In the genomic region with DNA sequence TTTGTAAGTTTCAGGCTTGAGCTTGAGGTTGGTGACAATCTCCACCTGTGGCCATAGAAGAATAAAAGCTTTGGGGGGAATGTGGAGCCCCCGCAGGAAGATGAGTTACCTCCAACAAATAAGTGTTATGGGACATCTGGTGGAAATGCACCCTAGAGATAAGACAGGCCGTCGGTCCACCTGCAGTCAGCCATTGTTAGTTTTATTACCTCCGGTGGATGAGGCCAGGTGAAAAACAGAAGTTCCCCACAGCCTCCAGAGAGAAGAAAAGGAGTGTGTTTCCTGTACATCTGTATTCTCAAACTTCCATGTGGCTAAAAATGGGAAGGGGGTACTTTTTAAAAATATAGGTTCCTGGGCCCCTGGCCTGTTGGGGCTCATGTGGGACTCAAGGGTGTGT, we compare ENCODE assay signal across 22 cellular contexts.
DNase-seq lines count a peak whose midpoint lies in the region; ATAC-seq and TF ChIP-seq lines count a peak whose summit lies in the region.
"Had no signal": no experiment of that assay in that cellular context is flagged by ENCODE, and none has a peak within 500 bp of the region (broad histone marks: within the 10 kb centered on the region; RNA-seq: fewer than 3 reads in every experiment).

No MANE protein-coding gene starts in this region.

- H3K9ac ChIP-seq in mammary epithelial cell (ENCODE audit: insufficient read depth, low read length) (no peak overlapping the region), SK-N-SH (no peak overlapping the region)
- H3K9ac ChIP-seq: GM23248 had no signal

- H3K4me1 ChIP-seq in mammary epithelial cell (ENCODE audit: insufficient read depth, low read length): peaks cover 27% of the 10 kb centered on the region
- peaks cover 0 to 5% of the 10 kb centered on the region in 2 experiments; a peak in 1 of 4 replicates for H3K4me1 ChIP-seq in SK-N-SH (ENCODE audit: control insufficient read depth in 1 of 2, insufficient read depth in 2 of 2, low read depth in 1 of 2, low read length in 1 of 2)

- H3K27ac Mint-ChIP-seq in MCF 10A (ENCODE audit: low read depth, unreplicated experiment): peak overlapping the region; percentile 54
- H3K27ac Mint-ChIP-seq in stimulated activated naive B cell treated with anti-CD40 and anti-IgM and Interleukin-4, amounts not matched to agents 10 μg/mL and 1 μg/mL and 100 μg/mL, for 72 hours: no peak overlapping the region
- H3K27ac Mint-ChIP-seq: CD8-positive, alpha-beta T cell; T-cell had no signal

- no peaks in the 10 kb centered on the region for H3K36me3 ChIP-seq in mammary epithelial cell (ENCODE audit: insufficient read depth, low read length)
- H3K36me3 ChIP-seq in SK-N-SH (replicated peaks in 1 of 2; ENCODE audit: control insufficient read depth in 1 of 2, insufficient read depth in 2 of 2, low read length in 1 of 2): no peaks in the 10 kb centered on the region
- H3K36me3 ChIP-seq: HAP-1 had no signal

- H3K4me3 ChIP-seq in mammary epithelial cell (replicated peaks in 1 of 3; ENCODE audit: insufficient read depth in 1 of 3, low read depth in 2 of 3, low read length in 3 of 3) (no peak overlapping the region), SK-N-SH (ENCODE audit: low read depth in 2 of 2, low read length in 1 of 2) (no peak overlapping the region)
- H3K4me3 ChIP-seq: A549, GM23248, HAP-1, SK-N-MC had no signal

- no peak for DNase-seq in MCF 10A (ENCODE audit: unreplicated experiment)
- DNase-seq in mammary epithelial cell: no peak
- DNase-seq in NCI-H1092 treated with DMSO at 0.1 percent for 48 hours (lab: John Stamatoyannopoulos, UW): peak; percentile 31
- peak; percentile 9 for DNase-seq in NCI-H748 treated with DMSO at 0.1 percent for 48 hours (lab: John Stamatoyannopoulos, UW)
- DNase-seq in SK-N-SH: no peak
- no peak for DNase-seq in stimulated activated naive CD4-positive, alpha-beta T cell treated with Interleukin-2 at 50 U/mL for 16 hours (lab: John Stamatoyannopoulos, UW)
- no peak for DNase-seq in kidney tubule cell (ENCODE audit: low spot score)
- no peak for DNase-seq in stimulated activated naive B cell treated with anti-CD40 and anti-IgM and Interleukin-4, amounts not matched to agents 10 μg/mL and 1 μg/mL and 100 μg/mL, for 72 hours
- DNase-seq: CD8-positive, alpha-beta T cell; DMS79 treated with DMSO at 0.1 percent for 48 hours; GM23248; IMR-90; Karpas-422; NCI-H1417 treated with DMSO at 0.1 percent for 48 hours; NCI-H2029 treated with DMSO at 0.1 percent for 48 hours; NCI-H526; SHP77; T-cell; T-helper 9 cell had no signal

- no peak overlapping the region for H3K4me3 Mint-ChIP-seq in MCF 10A (ENCODE audit: unreplicated experiment)
- no peak overlapping the region for H3K4me3 Mint-ChIP-seq in stimulated activated naive B cell treated with anti-CD40 and anti-IgM and Interleukin-4, amounts not matched to agents 10 μg/mL and 1 μg/mL and 100 μg/mL, for 72 hours
- H3K4me3 Mint-ChIP-seq: CD8-positive, alpha-beta T cell; T-cell had no signal

- H3K36me3 Mint-ChIP-seq in MCF 10A (ENCODE audit: insufficient read depth, unreplicated experiment): no peaks in the 10 kb centered on the region
- H3K36me3 Mint-ChIP-seq in stimulated activated naive B cell treated with anti-CD40 and anti-IgM and Interleukin-4, amounts not matched to agents 10 μg/mL and 1 μg/mL and 100 μg/mL, for 72 hours: no peaks in the 10 kb centered on the region
- H3K36me3 Mint-ChIP-seq: CD8-positive, alpha-beta T cell; T-cell had no signal

- CTCF ChIA-PET in MCF 10A (lab: Yijun Ruan, JAX) (no interaction called here), mammary epithelial cell (lab: Charles Lee; ENCODE audit: low non-redundant PET) (no interaction called here), SK-N-SH (lab: Yijun Ruan, JAX) (no interaction called here)

- in situ Hi-C loops in mammary epithelial cell (cut with MboI; ENCODE audit: low sequenced_read_pairs in 2 of 2): no loop called here

- H3K9me2 ChIP-seq in SK-N-SH: no peaks in the 10 kb centered on the region

- H3K4me2 ChIP-seq in mammary epithelial cell (ENCODE audit: insufficient read depth, low read depth, low read length) (no peak overlapping the region), SK-N-SH (no peak overlapping the region)
- H3K4me2 ChIP-seq: A549 had no signal

- H4K20me1 ChIP-seq in mammary epithelial cell (ENCODE audit: insufficient read depth, low read length): no peaks in the 10 kb centered on the region
- H4K20me1 ChIP-seq in SK-N-SH (ENCODE audit: insufficient read depth): no peaks in the 10 kb centered on the region

- H3F3A ChIP-seq in SK-N-SH (replicated peaks; ENCODE audit: insufficient read depth): no peaks in the 10 kb centered on the region

- TF ChIP-seq EP300 in SK-N-SH (IDR thresholded peaks at IDR 0.05; ENCODE audit: borderline replicate concordance in 1 of 2, low read depth in 1 of 2, low read length in 1 of 2): no peak

- no peak for ATAC-seq in stimulated activated naive B cell treated with anti-CD40 and anti-IgM and Interleukin-4, amounts not matched to agents 10 μg/mL and 1 μg/mL and 100 μg/mL, for 72 hours (replicated peaks)
- ATAC-seq: A549; CD8-positive, alpha-beta T cell; T-cell had no signal

- POLR2A ChIA-PET in MCF 10A (lab: Yijun Ruan, JAX): no interaction called here
- POLR2A ChIA-PET in SK-N-SH (lab: Yijun Ruan, JAX): no interaction called here

- BruUV-seq in MCF 10A (replicated peaks; lab: Mats Ljungman, UMichigan) (no TSS peak), mammary epithelial cell (replicated peaks; lab: Mats Ljungman, UMichigan) (no TSS peak)

- no peaks in the 10 kb centered on the region for H3K79me2 ChIP-seq in mammary epithelial cell (ENCODE audit: insufficient read depth, low read length)
- H3K79me2 ChIP-seq in SK-N-SH (ENCODE audit: insufficient read depth): no peaks in the 10 kb centered on the region

- H3K4me1 Mint-ChIP-seq in MCF 10A (ENCODE audit: insufficient read depth, unreplicated experiment): peaks cover 37% of the 10 kb centered on the region
- peaks cover 0 to 11% of the 10 kb centered on the region in 2 donors for H3K4me1 Mint-ChIP-seq in stimulated activated naive B cell treated with anti-CD40 and anti-IgM and Interleukin-4, amounts not matched to agents 10 μg/mL and 1 μg/mL and 100 μg/mL, for 72 hours
- H3K4me1 Mint-ChIP-seq: T-cell had no signal

- H3K27ac ChIP-seq in mammary epithelial cell (ENCODE audit: insufficient read depth, low read depth, low read length) (no peak overlapping the region), SK-N-SH (ENCODE audit: low read depth in 2 of 2, low read length in 1 of 2) (no peak overlapping the region)
- H3K27ac ChIP-seq: A549, GM23248, SK-N-MC had no signal

- H2AFZ ChIP-seq in mammary epithelial cell (ENCODE audit: low read depth, low read length) (no peak overlapping the region), SK-N-SH (ENCODE audit: low read depth) (no peak overlapping the region)
- H2AFZ ChIP-seq: GM23248 had no signal

- 96% methylated on average over 4 of the region's 4 CpGs for WGBS in mammary epithelial cell (ENCODE audit: low coverage, missing lambda C conversion rate)
- WGBS in SK-N-SH (ENCODE audit: low lambda C conversion rate): 50% methylated on average over 4 of the region's 4 CpGs

- TF ChIP-seq CTCF in MCF 10A (IDR thresholded peaks at IDR 0.05; ENCODE audit: unreplicated experiment) (no peak), mammary epithelial cell (conservative IDR thresholded peaks at IDR 0.05 in 1 of 2, IDR thresholded peaks at IDR 0.05 in 1 of 2; ENCODE audit: extremely low read depth in 1 of 2, insufficient read depth in 1 of 2, low read depth in 1 of 2, low read length in 2 of 2) (no peak), SK-N-SH (IDR thresholded peaks at IDR 0.05) (no peak)

- intact Hi-C loops in MCF 10A (cut with micrococcal nuclease) (loop anchor here (10.0 kb wide), 1 partner anchor 179 kb away; no protein-coding TSS in a partner anchor), mammary epithelial cell (cut with micrococcal nuclease) (no loop called here)

- H3K9me3 Mint-ChIP-seq in MCF 10A (ENCODE audit: unreplicated experiment): no peaks in the 10 kb centered on the region
- no peaks in the 10 kb centered on the region for H3K9me3 Mint-ChIP-seq in stimulated activated naive B cell treated with anti-CD40 and anti-IgM and Interleukin-4, amounts not matched to agents 10 μg/mL and 1 μg/mL and 100 μg/mL, for 72 hours
- H3K9me3 Mint-ChIP-seq: CD8-positive, alpha-beta T cell; T-cell had no signal

- H3K27me3 Mint-ChIP-seq in MCF 10A (ENCODE audit: insufficient read depth, unreplicated experiment): no peaks in the 10 kb centered on the region
- peaks cover 13 to 20% of the 10 kb centered on the region in 2 donors for H3K27me3 Mint-ChIP-seq in stimulated activated naive B cell treated with anti-CD40 and anti-IgM and Interleukin-4, amounts not matched to agents 10 μg/mL and 1 μg/mL and 100 μg/mL, for 72 hours

- dilution Hi-C loops in mammary epithelial cell (cut with HindIII; ENCODE audit: low sequenced_read_pairs): loop anchor here (5.0 kb wide), 1 partner anchor 51 kb away; no protein-coding TSS in a partner anchor

- H3K27me3 ChIP-seq in mammary epithelial cell (ENCODE audit: insufficient read depth, low read length) (no peaks in the 10 kb centered on the region), SK-N-SH (ENCODE audit: insufficient read depth) (no peaks in the 10 kb centered on the region)

- no peak for TF ChIP-seq RAD21 in SK-N-SH (IDR thresholded peaks at IDR 0.05; ENCODE audit: low read length)

- no peaks in the 10 kb centered on the region for H3K9me3 ChIP-seq in mammary epithelial cell (replicated peaks; ENCODE audit: insufficient read depth, low read length)
- no peaks in the 10 kb centered on the region for H3K9me3 ChIP-seq in SK-N-SH
- H3K9me3 ChIP-seq: A549, HAP-1 had no signal

TF ChIP-seq in SK-N-SH, 30 proteins besides CTCF, POLR2A, EP300 and RAD21 (continues in another document):
- TF ChIP-seq SIN3A (IDR thresholded peaks at IDR 0.05; ENCODE audit: borderline replicate concordance, low read depth, low read length) (no peak), FOXM1 (IDR thresholded peaks at IDR 0.05; ENCODE audit: low read depth) (no peak), USF2 (IDR thresholded peaks at IDR 0.05; ENCODE audit: borderline replicate concordance, low read depth, low read length) (no peak), RCOR1 (IDR thresholded peaks at IDR 0.05; ENCODE audit: low read length) (no peak)

Comparison
In these comparisons a context has a peak if more than half of its experiments do, and no peak if none do; other contexts are left out.
1. DNase-seq: peak in NCI-H1092 treated with DMSO at 0.1 percent for 48 hours (single experiment) and NCI-H748 treated with DMSO at 0.1 percent for 48 hours (single experiment); none in MCF 10A (single experiment), mammary epithelial cell (single experiment), SK-N-SH (single experiment), stimulated activated naive CD4-positive, alpha-beta T cell treated with Interleukin-2 at 50 U/mL for 16 hours (single experiment), kidney tubule cell (single experiment) and stimulated activated naive B cell treated with anti-CD40 and anti-IgM and Interleukin-4, amounts not matched to agents 10 μg/mL and 1 μg/mL and 100 μg/mL, for 72 hours (single experiment).